1 cellular context compared by ENCODE assay signal in genomic region chr17:79990051-79990592, GRCh38.
A peak's percentile ranks its signal among the peaks of the same experiment; 100 is the strongest.
TF ChIP-seq lines count a peak whose summit lies in the region.

No MANE protein-coding gene starts in this region.

TF ChIP-seq in HepG2, 621 proteins besides CTCF, POLR2A, EP300 and RAD21 (continued from another document and continues in another):
- TF ChIP-seq AFF4 (CRISPR knock-in tag; IDR thresholded peaks at IDR 0.05), result 0 out of 2 replicates have a peak, but pooled peaks have one; percentile 21
- peak; percentile 78 for TF ChIP-seq CBFB (CRISPR knock-in tag; IDR thresholded peaks at IDR 0.05)
- no peak for TF ChIP-seq ZNF576 (CRISPR knock-in tag; IDR thresholded peaks at IDR 0.05)
- TF ChIP-seq KAT2B (IDR thresholded peaks at IDR 0.05; ENCODE audit: borderline replicate concordance, low read depth, low read length), result no peak
- TF ChIP-seq NCOA2 (CRISPR knock-in tag; IDR thresholded peaks at IDR 0.05), result peak; percentile 83
- TF ChIP-seq ZNF382 (CRISPR knock-in tag; IDR thresholded peaks at IDR 0.05; ENCODE audit: borderline replicate concordance), result no peak
- no peak for TF ChIP-seq ARID3A (IDR thresholded peaks at IDR 0.05; ENCODE audit: low read depth, low read length)
- no peak for TF ChIP-seq ZKSCAN1 (IDR thresholded peaks at IDR 0.05; ENCODE audit: low read length)
- peak; percentile 72; the same call in 1 of the 2 replicates for TF ChIP-seq MYPOP (CRISPR knock-in tag; IDR thresholded peaks at IDR 0.05)
- peak; percentile 95 for TF ChIP-seq MLXIP (CRISPR knock-in tag; IDR thresholded peaks at IDR 0.05; ENCODE audit: borderline replicate concordance)
- TF ChIP-seq ZNF556 (CRISPR knock-in tag; IDR thresholded peaks at IDR 0.05; ENCODE audit: borderline replicate concordance), result no peak
- TF ChIP-seq IKZF1 (IDR thresholded peaks at IDR 0.05), result no peak
- TF ChIP-seq LCORL (IDR thresholded peaks at IDR 0.05), result no peak
- peak; percentile 94 for TF ChIP-seq LCORL (CRISPR knock-in tag; IDR thresholded peaks at IDR 0.05)
- TF ChIP-seq NFRKB (IDR thresholded peaks at IDR 0.05), result no peak
- TF ChIP-seq SMAD3 (CRISPR knock-in tag; IDR thresholded peaks at IDR 0.05), result peak; percentile 92
- no peak for TF ChIP-seq ZNF780A (CRISPR knock-in tag; IDR thresholded peaks at IDR 0.05)
- TF ChIP-seq TBL1XR1 (IDR thresholded peaks at IDR 0.05; ENCODE audit: borderline replicate concordance, low read length, partially characterized antibody), result peak; percentile 48
- no peak for TF ChIP-seq KDM4B (CRISPR knock-in tag; IDR thresholded peaks at IDR 0.05)
- no peak for TF ChIP-seq CENPX (CRISPR knock-in tag; IDR thresholded peaks at IDR 0.05)
- TF ChIP-seq TCF7L2 (IDR thresholded peaks at IDR 0.05; ENCODE audit: low read depth, low read length), result no peak
- TF ChIP-seq TEAD2 (CRISPR knock-in tag; IDR thresholded peaks at IDR 0.05), result no peak
- no peak for TF ChIP-seq TBP (CRISPR knock-in tag; IDR thresholded peaks at IDR 0.05)
- TF ChIP-seq FOXA3 (CRISPR knock-in tag; IDR thresholded peaks at IDR 0.05), result peak; percentile 80
- TF ChIP-seq RBFOX2 (IDR thresholded peaks at IDR 0.05; ENCODE audit: low read depth, low read length), result peak; percentile 86
- peak; percentile 49; the same call in 1 of the 2 replicates for TF ChIP-seq HMG20B (CRISPR knock-in tag; conservative IDR thresholded peaks at IDR 0.05)
- TF ChIP-seq ZGPAT (CRISPR knock-in tag; IDR thresholded peaks at IDR 0.05), result peak; percentile 84; the same call in 1 of the 2 replicates
- TF ChIP-seq HMGA1 (CRISPR knock-in tag; conservative IDR thresholded peaks at IDR 0.05), result no peak
- no peak for TF ChIP-seq ZNF34 (CRISPR knock-in tag; IDR thresholded peaks at IDR 0.05; ENCODE audit: borderline replicate concordance)
- no peak for TF ChIP-seq SMARCC2 (IDR thresholded peaks at IDR 0.05)
- TF ChIP-seq ZNF180 (CRISPR knock-in tag; IDR thresholded peaks at IDR 0.05; ENCODE audit: borderline replicate concordance, low read depth), result no peak
- TF ChIP-seq GRHL1 (CRISPR knock-in tag; conservative IDR thresholded peaks at IDR 0.05), result no peak
- peak; percentile 75 for TF ChIP-seq THAP11 (CRISPR knock-in tag; IDR thresholded peaks at IDR 0.05)
- TF ChIP-seq GFI1 (CRISPR knock-in tag; IDR thresholded peaks at IDR 0.05; ENCODE audit: borderline replicate concordance), result 0 out of 2 replicates have a peak, but pooled peaks have one; percentile 29
- no peak for TF ChIP-seq ATF6 (CRISPR knock-in tag; conservative IDR thresholded peaks at IDR 0.05)
- TF ChIP-seq ZNF350 (CRISPR knock-in tag; IDR thresholded peaks at IDR 0.05; ENCODE audit: borderline replicate concordance, low read depth), result peak; percentile 70; the same call in 1 of the 2 replicates
